9 cellular contexts compared by ENCODE assay signal in genomic region chr22:39457047-39457545, GRCh38. TPM values are rescaled to one million over a fixed set of nuclear protein-coding genes. Genes with fewer than 3 reads are reported as not detected.
DNase-seq lines count a peak whose midpoint lies in the region; ATAC-seq and TF ChIP-seq lines count a peak whose summit lies in the region.
"Had no signal": no experiment of that assay in that cellular context is flagged by ENCODE, and none has a peak within 500 bp of the region (broad histone marks: within the 10 kb centered on the region; RNA-seq: fewer than 3 reads in every experiment).

No MANE protein-coding gene starts in this region.

- no peak for ATAC-seq in HG02588 (IDR thresholded peaks at IDR 0.05; ENCODE audit: unreplicated experiment)
- no peak for ATAC-seq in HG02623 (IDR thresholded peaks at IDR 0.05; ENCODE audit: unreplicated experiment)
- ATAC-seq in HG03342 (IDR thresholded peaks at IDR 0.05; ENCODE audit: unreplicated experiment): no peak

- 5% methylated on average over 83 of the region's 88 CpGs for WGBS in thymus

- peak; percentile 16 for DNase-seq in NCI-H748 (lab: John Stamatoyannopoulos, UW; ENCODE audit: unreplicated experiment)
- DNase-seq in NCI-H748 treated with DMSO at 0.1 percent for 48 hours (lab: John Stamatoyannopoulos, UW): no peak
- DNase-seq in left kidney (ENCODE audit: low read depth, low spot score): peak; percentile 42
- DNase-seq: activated T-cell treated with anti-CD3 and anti-CD28 coated beads for 4 hours had no signal

- TF ChIP-seq CTCF in WI38 (IDR thresholded peaks at IDR 0.05; ENCODE audit: low read depth, low read length): no peak

- peaks cover 3% of the 10 kb centered on the region for H3K4me1 ChIP-seq in thymus (ENCODE audit: control insufficient read depth, insufficient read depth, low read length)

- H3K27me3 ChIP-seq in thymus (ENCODE audit: control insufficient read depth, insufficient read depth): peaks cover 34% of the 10 kb centered on the region

- peak overlapping the region; percentile 31 for H3K27ac ChIP-seq in thymus (ENCODE audit: low read depth)

- H3K36me3 ChIP-seq in thymus (ENCODE audit: control insufficient read depth, insufficient read depth): no peaks in the 10 kb centered on the region

- H3K9me3 ChIP-seq in thymus (ENCODE audit: control insufficient read depth): peaks cover 3% of the 10 kb centered on the region

- H3K4me3 ChIP-seq in WI38 (ENCODE audit: low read depth, low read length) (peak overlapping the region; percentile 10; the same call in 1 of the 2 replicates), thymus (ENCODE audit: low read length) (peak overlapping the region; percentile 49)

RNA-seq across cellular contexts. Expression of gene MGAT3, which starts 0.3 kb away (rescaled TPM):
- 3.7 TPM for polyA plus RNA-seq in thymus

RNA-seq across cellular contexts. Expression of gene MIEF1, which starts 45.0 kb away (rescaled TPM):
- polyA plus RNA-seq in thymus: 8.7 TPM

RNA-seq across cellular contexts. Expression of gene TAB1, which starts 57.5 kb away (rescaled TPM):
- 15.2 TPM for polyA plus RNA-seq in thymus
